Comparison of ENCODE assay signal across 8 cellular contexts in genomic region chr16:24253192-24253591, GRCh38. TPM values are rescaled to one million over a fixed set of nuclear protein-coding genes. Genes with fewer than 3 reads are reported as not detected.
DNase-seq lines count a peak whose midpoint lies in the region; ATAC-seq, FAIRE-seq and TF ChIP-seq lines count a peak whose summit lies in the region.

No MANE protein-coding gene starts in this region.

- TF ChIP-seq CTCF in astrocyte (IDR thresholded peaks at IDR 0.05; ENCODE audit: insufficient read depth, low read depth, low read length): peak; percentile 48

- no peak overlapping the region for H3K4me3 ChIP-seq in astrocyte (ENCODE audit: insufficient read depth, low read depth, low read length)

- no peak for TF ChIP-seq EP300 in Ishikawa (IDR thresholded peaks at IDR 0.05; ENCODE audit: borderline replicate concordance)

- H3K27me3 ChIP-seq in astrocyte (ENCODE audit: insufficient read depth, low read length): no peaks in the 10 kb centered on the region

- no peaks in the 10 kb centered on the region for H3K4me1 ChIP-seq in astrocyte (ENCODE audit: insufficient read depth, low read length)

- H3K4me3 Mint-ChIP-seq in astrocyte (ENCODE audit: unreplicated experiment): no peak overlapping the region

- H3K9me3 Mint-ChIP-seq in astrocyte (ENCODE audit: unreplicated experiment): no peaks in the 10 kb centered on the region

- H3K36me3 Mint-ChIP-seq in astrocyte (ENCODE audit: low read depth, unreplicated experiment): no peaks in the 10 kb centered on the region

- H3K9me3 ChIP-seq in astrocyte (ENCODE audit: insufficient read depth, low read depth, low read length): no peaks in the 10 kb centered on the region

- in situ Hi-C loops in SK-MEL-5 (cut with HindIII; ENCODE audit: low pct_unique_long_range_greater_than_20kb, low sequenced_read_pairs): no loop called here

- H3K36me3 ChIP-seq in astrocyte (ENCODE audit: insufficient read depth, low read length): no peaks in the 10 kb centered on the region

- DNase-seq in SK-MEL-5 (ENCODE audit: low read depth, low spot score) (peak; percentile 62), astrocyte (ENCODE audit: low read depth) (no peak), iPS-NIHi7 (ENCODE audit: extremely low spot score) (peak; percentile 85)
- DNase-seq in stimulated activated CD4-positive, alpha-beta T cell treated with anti-CD3 and anti-CD28 coated beads, Interleukin-2, amount 100 ng/mL, for 48 hours: peak; percentile 16 to 25

- peaks cover 63% of the 10 kb centered on the region for H3K27me3 Mint-ChIP-seq in astrocyte (ENCODE audit: low read depth, unreplicated experiment)

- FAIRE-seq in G401.6 (lab: Jason Lieb, UNC) (peak; percentile 25), astrocyte (lab: Jason Lieb, UNC) (no peak)

- TF ChIP-seq RAD21 in Ishikawa (IDR thresholded peaks at IDR 0.05; ENCODE audit: low read depth): peak; percentile 34; the same call in 1 of the 2 replicates

- no peak overlapping the region for H3K4me2 ChIP-seq in astrocyte (ENCODE audit: low read length)

- no peaks in the 10 kb centered on the region for H4K20me1 ChIP-seq in astrocyte (ENCODE audit: insufficient read depth, low read length)

- ATAC-seq in HG03196 (IDR thresholded peaks at IDR 0.05; ENCODE audit: unreplicated experiment): no peak
- no peak for ATAC-seq in HG03457 (IDR thresholded peaks at IDR 0.05; ENCODE audit: unreplicated experiment)

- peaks cover 3% of the 10 kb centered on the region for H3K4me1 Mint-ChIP-seq in astrocyte (ENCODE audit: low read depth, unreplicated experiment)

- no peak overlapping the region for H3K27ac ChIP-seq in astrocyte (ENCODE audit: low read depth, low read length)

- H2AFZ ChIP-seq in astrocyte (ENCODE audit: low read depth, low read length): no peak overlapping the region

- no peaks in the 10 kb centered on the region for H3K79me2 ChIP-seq in astrocyte (ENCODE audit: insufficient read depth, low read length)

- no peak overlapping the region for H3K9ac ChIP-seq in astrocyte (ENCODE audit: low read length)

- no peak overlapping the region for H3K27ac Mint-ChIP-seq in astrocyte (ENCODE audit: unreplicated experiment)

TF ChIP-seq in Ishikawa, 13 proteins besides CTCF, POLR2A, EP300 and RAD21:
- TF ChIP-seq EGR1 (IDR thresholded peaks at IDR 0.05) (no peak), TEAD4 (IDR thresholded peaks at IDR 0.05) (no peak), ZBTB7A (IDR thresholded peaks at IDR 0.05; ENCODE audit: low read depth) (no peak), YY1 (IDR thresholded peaks at IDR 0.05; ENCODE audit: low read depth) (no peak), CREB1 (IDR thresholded peaks at IDR 0.05; ENCODE audit: low read depth) (no peak), TCF12 (IDR thresholded peaks at IDR 0.05; ENCODE audit: low read depth) (no peak), TAF1 (IDR thresholded peaks at IDR 0.05; ENCODE audit: low read depth) (no peak), USF1 (IDR thresholded peaks at IDR 0.05) (no peak)

RNA-seq across cellular contexts. Expression of gene CACNG3, which starts 2.9 kb away (rescaled TPM):
- total RNA-seq in SK-MEL-5 (2014; rRNA removed; shearing (Covaris generic)): not detected in 2 replicates
- polyA plus RNA-seq in SK-MEL-5 (2015; cell fraction: cytosol; rRNA removed): not detected in 2 replicates
- polyA plus RNA-seq in SK-MEL-5 (2015; cell fraction: nucleus; rRNA removed): not detected in 2 replicates
- total RNA-seq in astrocyte: not detected in 2 replicates
